In the genomic region with DNA sequence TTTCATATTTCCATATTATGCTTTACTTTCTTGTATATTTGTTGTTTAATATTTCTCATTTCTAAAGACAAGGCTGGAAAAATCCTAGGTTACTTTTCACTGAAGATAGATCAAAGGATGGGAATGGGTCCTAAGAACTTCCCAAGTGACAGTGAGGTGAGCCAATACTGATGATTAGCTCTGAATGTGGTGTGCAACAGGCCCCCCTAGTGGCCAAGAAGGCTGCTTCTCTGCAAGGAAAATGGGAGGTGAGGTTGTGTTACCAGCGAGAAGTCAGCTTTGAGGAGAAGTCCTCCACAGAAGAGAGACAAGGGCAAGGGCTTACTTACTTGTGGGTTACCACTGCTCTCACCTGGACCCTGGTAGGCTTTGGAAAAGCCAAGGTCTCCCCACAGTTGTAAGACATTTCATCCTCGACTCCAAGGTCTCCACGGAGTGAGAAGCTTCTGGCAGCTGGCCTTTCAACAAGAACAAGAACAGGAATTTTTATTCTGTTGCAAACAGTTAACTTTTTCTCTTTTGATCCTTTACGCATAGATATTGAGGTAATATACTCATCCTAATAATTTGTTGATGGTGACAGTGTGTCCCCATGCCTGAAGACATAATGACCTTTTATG, we compare ENCODE assay signal across 8 cellular contexts.
DNase-seq lines count a peak whose midpoint lies in the region; ATAC-seq and TF ChIP-seq lines count a peak whose summit lies in the region.

No MANE protein-coding gene starts in this region.

- H3K4me1 ChIP-seq in smooth muscle cell (ENCODE audit: low read depth) = peaks cover 4% of the 10 kb centered on the region

- no peaks in the 10 kb centered on the region for H3K79me2 ChIP-seq in smooth muscle cell (ENCODE audit: low read depth)

- peak; percentile 5 for DNase-seq in stimulated activated CD4-positive, alpha-beta T cell treated with anti-CD3 and anti-CD28 coated beads, Interleukin-12 subunit alpha, Interleukin-12 subunit beta, amount 100 ng/mL, for 4 hours
- no peak for DNase-seq in stimulated activated CD4-positive, alpha-beta T cell treated with anti-CD3 and anti-CD28 coated beads, Interleukin-1b, Interleukin-23, amount 100 ng/mL, for 48 hours
- DNase-seq in NCI-H2196 treated with DMSO at 0.1 percent for 48 hours (lab: John Stamatoyannopoulos, UW; ENCODE audit: unreplicated experiment) (peak; percentile 29), anterior cingulate cortex (lab: John Stamatoyannopoulos, UW) (peak in 38 of 58 donors; percentile 0 to 60 (median 10)), hepatic stellate cell (ENCODE audit: low spot score) (peak; percentile 44), smooth muscle cell (lab: John Stamatoyannopoulos, UW; ENCODE audit: unreplicated experiment) (no peak), NCI-H1048 (lab: John Stamatoyannopoulos, UW) (no peak)

- no peak overlapping the region for H3K27ac ChIP-seq in smooth muscle cell (ENCODE audit: low read depth)

- 87% methylated on average over 4 of the region's 4 CpGs for WGBS in smooth muscle cell (ENCODE audit: low lambda C conversion rate)

- no peaks in the 10 kb centered on the region for H4K20me1 ChIP-seq in smooth muscle cell (ENCODE audit: low read depth)

- peak; percentile 66 for TF ChIP-seq CTCF in smooth muscle cell (IDR thresholded peaks at IDR 0.05; ENCODE audit: borderline replicate concordance, insufficient read depth, poor library complexity, severe bottlenecking)

- ATAC-seq in HG02759 (IDR thresholded peaks at IDR 0.05; ENCODE audit: unreplicated experiment) = peak; percentile 65

- H3K36me3 ChIP-seq in smooth muscle cell (ENCODE audit: low read depth) = no peaks in the 10 kb centered on the region

- no peaks in the 10 kb centered on the region for H3K9me3 ChIP-seq in smooth muscle cell (replicated peaks; ENCODE audit: low read depth)

- H3K27me3 ChIP-seq in smooth muscle cell (ENCODE audit: low read depth) = no peaks in the 10 kb centered on the region

- H2AFZ ChIP-seq in smooth muscle cell (ENCODE audit: low read depth) = no peak overlapping the region

- no peak overlapping the region for H3K4me2 ChIP-seq in smooth muscle cell

- peaks cover 3% of the 10 kb centered on the region for H3F3A ChIP-seq in smooth muscle cell (ENCODE audit: low read depth)

- H3K9ac ChIP-seq in smooth muscle cell (ENCODE audit: low read depth) = no peak overlapping the region

- no peak overlapping the region for H3K4me3 ChIP-seq in smooth muscle cell

Comparison
In these comparisons a context has a peak if more than half of its experiments do, and no peak if none do; other contexts are left out.
1. DNase-seq: peak in stimulated activated CD4-positive, alpha-beta T cell treated with anti-CD3 and anti-CD28 coated beads, Interleukin-12 subunit alpha, Interleukin-12 subunit beta, amount 100 ng/mL, for 4 hours (single experiment), NCI-H2196 treated with DMSO at 0.1 percent for 48 hours (single experiment), anterior cingulate cortex (38 of 58) and hepatic stellate cell (single experiment); none in stimulated activated CD4-positive, alpha-beta T cell treated with anti-CD3 and anti-CD28 coated beads, Interleukin-1b, Interleukin-23, amount 100 ng/mL, for 48 hours (single experiment), smooth muscle cell (single experiment) and NCI-H1048 (single experiment).